In genomic region chr11:74559934-74560309, GRCh38 we compare ENCODE assay signal across 1 cellular context.
TF ChIP-seq lines count a peak whose summit lies in the region.

No MANE protein-coding gene starts in this region.

TF ChIP-seq in HCT116, 20 proteins besides CTCF, POLR2A, EP300 and RAD21 (continued from another document):
- TF ChIP-seq ZBTB33 (IDR thresholded peaks at IDR 0.05; ENCODE audit: extremely low read depth, insufficient replicate concordance, low read length) (no peak), EGR1 (IDR thresholded peaks at IDR 0.05; ENCODE audit: low read depth) (no peak), FOSL1 (IDR thresholded peaks at IDR 0.05; ENCODE audit: low read depth) (no peak), JUND (IDR thresholded peaks at IDR 0.05) (no peak), MAX (IDR thresholded peaks at IDR 0.05) (no peak), SIN3A (IDR thresholded peaks at IDR 0.05; ENCODE audit: low read depth) (no peak), EZH2 (IDR thresholded peaks at IDR 0.05) (no peak), TCF7L2 (IDR thresholded peaks at IDR 0.05; ENCODE audit: borderline replicate concordance, extremely low read depth, insufficient read depth, insufficient read length) (no peak), ELF1 (IDR thresholded peaks at IDR 0.05; ENCODE audit: borderline replicate concordance, low read depth) (no peak), SRF (IDR thresholded peaks at IDR 0.05; ENCODE audit: low read depth) (no peak)
